ENCODE assay signal across 21 cellular contexts in genomic region chr4:110120506-110120905, GRCh38.
DNase-seq lines count a peak whose midpoint lies in the region; ATAC-seq and TF ChIP-seq lines count a peak whose summit lies in the region.
"Had no signal": no experiment of that assay in that cellular context is flagged by ENCODE, and none has a peak within 500 bp of the region (broad histone marks: within the 10 kb centered on the region; RNA-seq: fewer than 3 reads in every experiment).

No MANE protein-coding gene starts in this region.

- H2BK15ac ChIP-seq in mesendoderm (replicated peaks; ENCODE audit: low read depth) = no peak overlapping the region

- no peak overlapping the region for H3K4me3 Mint-ChIP-seq in WTC11
- H3K4me3 Mint-ChIP-seq: CD14-positive monocyte; CD4-positive, alpha-beta T cell; H9 had no signal

- intact Hi-C loops in PC-9 (cut with micrococcal nuclease; ENCODE audit: unreplicated experiment) (no loop called here), cardiac septum (cut with DNase I) (no loop called here)

- H3K56ac ChIP-seq in mesendoderm (ENCODE audit: low read length) = no peak overlapping the region

- no peak overlapping the region for H3K18ac ChIP-seq in mesendoderm (ENCODE audit: low read length)

- no peaks in the 10 kb centered on the region for H3K9me3 Mint-ChIP-seq in WTC11
- H3K9me3 Mint-ChIP-seq: CD4-positive, alpha-beta T cell; CD8-positive, alpha-beta memory T cell; H9 had no signal

- H3K4ac ChIP-seq in mesendoderm (ENCODE audit: low read depth, low read length) = no peak overlapping the region

- H3K36me3 ChIP-seq in PC-9 (ENCODE audit: low read depth) (no peaks in the 10 kb centered on the region), mesendoderm (ENCODE audit: control insufficient read depth, insufficient read depth, low read length) (no peaks in the 10 kb centered on the region), subcutaneous abdominal adipose tissue (ENCODE audit: control insufficient read depth in 5 of 5, insufficient read depth in 5 of 5, low read length in 5 of 5) (no peaks in the 10 kb centered on the region)

- POLR2A ChIA-PET in PC-9 (lab: Charles Lee; ENCODE audit: unreplicated experiment) = interaction anchor here (0.7 kb wide), 1 partner anchor 707 kb away, joined by 4 read pairs; no protein-coding TSS in a partner anchor
- POLR2A ChIA-PET in WTC11 (lab: Charles Lee) = no interaction called here

- no peak; the same call in 1 of the 2 replicates for ATAC-seq in WTC11
- ATAC-seq: A549, HCT116 had no signal

- H3K27me3 ChIP-seq in PC-9 (ENCODE audit: insufficient read depth, low read depth) (no peaks in the 10 kb centered on the region), mesendoderm (ENCODE audit: insufficient read depth, low read length, poor library complexity) (no peaks in the 10 kb centered on the region), subcutaneous abdominal adipose tissue (ENCODE audit: control insufficient read depth in 5 of 5, insufficient read depth in 4 of 5, low read length in 5 of 5) (no peaks in the 10 kb centered on the region)
- H3K27me3 ChIP-seq: BE2C; BLaER1 treated with 17β-estradiol and CSF1 and Interleukin-3, amounts not matched to agents 10 nM and 100 nM had no signal

- no peak overlapping the region for H4K8ac ChIP-seq in mesendoderm (ENCODE audit: low read depth, low read length)

- H3K27ac ChIP-seq in PC-9 = peak overlapping the region; percentile 96
- no peak overlapping the region for H3K27ac ChIP-seq in mesendoderm (ENCODE audit: low read depth, low read length)
- H3K27ac ChIP-seq in subcutaneous abdominal adipose tissue (ENCODE audit: low read depth, low read length) = peak overlapping the region; percentile 12
- H3K27ac ChIP-seq: A549; BLaER1 treated with 17β-estradiol and CSF1 and Interleukin-3, amounts not matched to agents 10 nM and 100 nM had no signal

- H2AK5ac ChIP-seq in mesendoderm (ENCODE audit: low read length) = no peak overlapping the region

- no peak overlapping the region for H2BK5ac ChIP-seq in mesendoderm (ENCODE audit: low read length)

- H4K20me1 ChIP-seq in PC-9 (ENCODE audit: insufficient read depth) = no peaks in the 10 kb centered on the region
- H4K20me1 ChIP-seq: BLaER1 treated with 17β-estradiol and CSF1 and Interleukin-3, amounts not matched to agents 10 nM and 100 nM had no signal

- H3K79me2 ChIP-seq in PC-9 (ENCODE audit: low read depth) (peaks cover 8% of the 10 kb centered on the region), mesendoderm (ENCODE audit: control insufficient read depth, insufficient read depth, low read length) (peaks cover 2% of the 10 kb centered on the region)

- peak overlapping the region; percentile 19; the same call in 1 of the 2 replicates for H3K27ac Mint-ChIP-seq in WTC11
- H3K27ac Mint-ChIP-seq: CD14-positive monocyte; CD4-positive, alpha-beta T cell had no signal

- H3K4me3 ChIP-seq in PC-9 = no peak overlapping the region; the same call in 1 of the 2 replicates
- no peak overlapping the region for H3K4me3 ChIP-seq in mesendoderm (ENCODE audit: low read length)
- H3K4me3 ChIP-seq in subcutaneous abdominal adipose tissue (ENCODE audit: low read depth in 1 of 5, low read length in 5 of 5) = no peak overlapping the region
- H3K4me3 ChIP-seq: A549; BLaER1 treated with 17β-estradiol and CSF1 and Interleukin-3, amounts not matched to agents 10 nM and 100 nM had no signal

- BruUV-seq in PC-9 (replicated peaks; lab: Mats Ljungman, UMichigan) = no TSS peak

- H4K5ac ChIP-seq in mesendoderm (ENCODE audit: low read length) = no peak overlapping the region

- DNase-seq in PC-9 (no peak), WTC11 (ENCODE audit: low spot score) (no peak), mesendoderm (peak; percentile 87), retina (no peak), COR-L47 (lab: John Stamatoyannopoulos, UW) (no peak), cardiac septum (ENCODE audit: low spot score) (no peak)
- DNase-seq: 8988T; AML-193; BE2C; Calu3; CD4-positive, alpha-beta T cell; CD8-positive, alpha-beta memory T cell; DMS53; DMS79 treated with DMSO at 0.1 percent for 48 hours; GF-D8; H9 had no signal

- H3K79me1 ChIP-seq in mesendoderm (ENCODE audit: low read length) = peaks cover 12% of the 10 kb centered on the region

- no peak overlapping the region for H3K23ac ChIP-seq in mesendoderm (ENCODE audit: low read length)

- H3K9me2 ChIP-seq in PC-9 (ENCODE audit: insufficient read depth) = no peaks in the 10 kb centered on the region

- peaks cover 23% of the 10 kb centered on the region for H3F3A ChIP-seq in PC-9 (ENCODE audit: insufficient read depth, low read depth)

- peaks cover 18% of the 10 kb centered on the region for H3K4me1 Mint-ChIP-seq in WTC11

- CTCF ChIA-PET in PC-9 (lab: Charles Lee) (interaction anchor here (0.5 kb wide), 1 partner anchor 65 kb away, joined by 13 read pairs; no protein-coding TSS in a partner anchor), WTC11 (lab: Charles Lee) (interaction anchor here (0.7 kb wide), 1 partner anchor 50 kb away, joined by 4 read pairs; no protein-coding TSS in a partner anchor)

- TF ChIP-seq CTCF in PC-9 (conservative IDR thresholded peaks at IDR 0.05) (no peak), WTC11 (IDR thresholded peaks at IDR 0.05) (no peak)

- H3K36me3 Mint-ChIP-seq in WTC11 = peaks cover 34% of the 10 kb centered on the region
- H3K36me3 Mint-ChIP-seq: CD14-positive monocyte had no signal

- H3K4me1 ChIP-seq in PC-9 (replicated peaks; ENCODE audit: insufficient read depth) (peaks cover 25% of the 10 kb centered on the region), mesendoderm (ENCODE audit: control insufficient read depth, low read depth, low read length) (peaks cover 4% of the 10 kb centered on the region), subcutaneous abdominal adipose tissue (ENCODE audit: control insufficient read depth in 5 of 5, insufficient read depth in 5 of 5, low read length in 5 of 5) (peaks cover 0 to 4% (median 0%) of the 10 kb centered on the region in 5 donors)
- H3K4me1 ChIP-seq: BE2C had no signal

- H2BK120ac ChIP-seq in mesendoderm (ENCODE audit: low read depth, low read length) = no peak overlapping the region

- H3K27me3 Mint-ChIP-seq in WTC11 (ENCODE audit: low read depth) = no peaks in the 10 kb centered on the region
- H3K27me3 Mint-ChIP-seq: CD4-positive, alpha-beta T cell had no signal

- no CpG with 5 or more reads among the region's 6 CpGs for WGBS in mesendoderm (ENCODE audit: extremely low coverage, insufficient coverage, low lambda C conversion rate)

- H3K9me3 ChIP-seq in PC-9 (ENCODE audit: insufficient read depth, low read depth) (no peaks in the 10 kb centered on the region), subcutaneous abdominal adipose tissue (ENCODE audit: control insufficient read depth in 5 of 5, low read length in 5 of 5) (no peaks in the 10 kb centered on the region)
- H3K9me3 ChIP-seq: A549, BE2C had no signal

- peak overlapping the region; percentile 86 for H3K4me2 ChIP-seq in PC-9
- H3K4me2 ChIP-seq in mesendoderm (ENCODE audit: low read length) = no peak overlapping the region
- H3K4me2 ChIP-seq: A549 had no signal

- H3K9ac ChIP-seq in mesendoderm (ENCODE audit: low read length) (no peak overlapping the region), subcutaneous abdominal adipose tissue (ENCODE audit: low read length in 5 of 5) (no peak overlapping the region)
- H3K9ac ChIP-seq: BLaER1 treated with 17β-estradiol and CSF1 and Interleukin-3, amounts not matched to agents 10 nM and 100 nM had no signal

- H2AFZ ChIP-seq in PC-9 = no peak overlapping the region

TF ChIP-seq in WTC11, 78 proteins besides CTCF, POLR2A, EP300 and RAD21:
- TF ChIP-seq SOX15 (CRISPR knock-in tag; IDR thresholded peaks at IDR 0.05) = no peak
- TF ChIP-seq MLX (CRISPR knock-in tag; IDR thresholded peaks at IDR 0.05) = no peak
- TF ChIP-seq TP53 (CRISPR knock-in tag; IDR thresholded peaks at IDR 0.05) = no peak
- TF ChIP-seq ATF2 (CRISPR knock-in tag; IDR thresholded peaks at IDR 0.05; ENCODE audit: borderline replicate concordance, low read depth) = no peak
- no peak for TF ChIP-seq E2F5 (CRISPR knock-in tag; IDR thresholded peaks at IDR 0.05)
- no peak for TF ChIP-seq TCF7 (CRISPR knock-in tag; IDR thresholded peaks at IDR 0.05; ENCODE audit: low read depth)
- no peak for TF ChIP-seq JUN (CRISPR knock-in tag; IDR thresholded peaks at IDR 0.05)
- no peak for TF ChIP-seq ZNF317 (CRISPR knock-in tag; IDR thresholded peaks at IDR 0.05; ENCODE audit: borderline replicate concordance, low read depth)
